Comparison of ENCODE assay signal across 8 cellular contexts in genomic region chr5:168219515-168220410, GRCh38.
A peak's percentile ranks its signal among the peaks of the same experiment; 100 is the strongest.
DNase-seq lines count a peak whose midpoint lies in the region; FAIRE-seq and TF ChIP-seq lines count a peak whose summit lies in the region.

No MANE protein-coding gene starts in this region.

- WGBS in small intestine, 3 donors = 30 to 41% (median 36%) methylated on average over 7 to 8 of the region's 8 CpGs

- in situ Hi-C loops in brain microvascular endothelial cell (cut with HindIII; ENCODE audit: low pct_ligation_motif_present, low sequenced_read_pairs) = no loop called here

- H3K9me3 ChIP-seq in iPS-18a (ENCODE audit: control insufficient read depth, low read depth, low read length) (no peaks in the 10 kb centered on the region), small intestine (ENCODE audit: control insufficient read depth, low read depth) (no peaks in the 10 kb centered on the region)

- H3K27ac ChIP-seq in brain microvascular endothelial cell = no peak overlapping the region
- H3K27ac ChIP-seq in iPS-18a (ENCODE audit: low read length) = peak overlapping the region; percentile 2
- H3K27ac ChIP-seq in small intestine (ENCODE audit: low read depth in 1 of 2, low read length in 1 of 2) = no peak overlapping the region

- no peaks in the 10 kb centered on the region for H3K36me3 ChIP-seq in brain microvascular endothelial cell (replicated peaks)
- H3K36me3 ChIP-seq in iPS-18a (ENCODE audit: control insufficient read depth, low read depth, low read length) = no peaks in the 10 kb centered on the region
- H3K36me3 ChIP-seq in small intestine (ENCODE audit: control insufficient read depth in 2 of 2, insufficient read depth in 2 of 2, low read length in 2 of 2) = no peaks in the 10 kb centered on the region

- no peak overlapping the region for H3K9ac ChIP-seq in iPS-18a (ENCODE audit: low read length)

- FAIRE-seq in A204.1 (lab: Jason Lieb, UNC) = peak; percentile 90
- FAIRE-seq in H54 (lab: Jason Lieb, UNC) = no peak
- no peak for FAIRE-seq in small intestine (lab: Jason Lieb, UNC)

- TF ChIP-seq POLR2A in H54 (IDR thresholded peaks at IDR 0.05; ENCODE audit: low read depth, low read length) = no peak

- no peaks in the 10 kb centered on the region for H3K27me3 ChIP-seq in brain microvascular endothelial cell (replicated peaks)
- H3K27me3 ChIP-seq in iPS-18a (ENCODE audit: control insufficient read depth, insufficient read depth, low read length) = no peaks in the 10 kb centered on the region
- H3K27me3 ChIP-seq in small intestine (ENCODE audit: control insufficient read depth in 2 of 2, insufficient read depth in 2 of 2, low read length in 2 of 2) = no peaks in the 10 kb centered on the region

- DNase-seq in GM04504 (ENCODE audit: low read depth) (peak; percentile 66), H54 (ENCODE audit: insufficient read length, low spot score) (peak; percentile 74), KG1 (lab: John Stamatoyannopoulos, UW) (peak; percentile 42), RKO (ENCODE audit: low spot score) (peak; percentile 85), brain microvascular endothelial cell (peak; percentile 69), small intestine (peak; percentile 85)

- H3K4me1 ChIP-seq in iPS-18a (ENCODE audit: control insufficient read depth, low read depth, low read length) = peaks cover 16% of the 10 kb centered on the region
- H3K4me1 ChIP-seq in small intestine (ENCODE audit: control insufficient read depth in 2 of 2, insufficient read depth in 1 of 2, low read depth in 1 of 2, low read length in 1 of 2) = no peaks in the 10 kb centered on the region

- H3K4me3 ChIP-seq in brain microvascular endothelial cell (ENCODE audit: low read depth, low read length) = peak overlapping the region; percentile 22
- no peak overlapping the region for H3K4me3 ChIP-seq in iPS-18a (ENCODE audit: low read length)
- H3K4me3 ChIP-seq in small intestine (ENCODE audit: low read depth in 1 of 2, low read length in 2 of 2) = peak overlapping the region in 1 of 2 donors; percentile 10

- TF ChIP-seq CTCF in brain microvascular endothelial cell (IDR thresholded peaks at IDR 0.05; ENCODE audit: low read depth, low read length, missing control alignments) = peak; percentile 87
